8 cellular contexts compared by ENCODE assay signal in the genomic region with DNA sequence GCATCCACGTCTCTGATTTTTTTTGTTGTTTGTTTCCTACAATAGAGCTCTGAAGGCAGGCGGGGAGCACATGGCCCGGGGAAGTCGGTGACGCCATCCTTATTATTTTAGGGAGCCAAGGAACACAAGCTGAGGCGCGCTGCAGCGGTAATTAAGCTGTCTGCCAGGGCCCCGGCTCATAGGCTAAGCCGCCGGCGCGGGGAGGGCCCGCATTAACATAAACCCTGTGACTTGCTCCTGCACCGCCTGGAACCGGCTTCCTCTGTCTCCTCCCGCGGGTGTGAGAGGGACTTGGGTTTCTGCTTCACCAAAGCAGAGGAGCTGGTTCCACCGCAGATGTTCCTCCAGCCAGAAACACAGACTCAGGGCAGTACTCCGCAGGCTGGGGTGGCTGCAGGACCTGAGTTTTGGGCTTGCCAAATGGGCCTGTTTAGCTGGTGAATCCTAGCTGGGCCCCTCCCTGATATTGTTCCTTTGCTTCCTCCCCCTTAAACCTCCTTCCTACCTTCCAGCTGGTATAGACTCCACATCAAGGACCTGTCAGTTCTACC. TPM values are rescaled to one million over a fixed set of nuclear protein-coding genes. Genes with fewer than 3 reads are reported as not detected.
DNase-seq lines count a peak whose midpoint lies in the region; ATAC-seq, FAIRE-seq and TF ChIP-seq lines count a peak whose summit lies in the region.

No MANE protein-coding gene starts in this region.

- no peaks in the 10 kb centered on the region for H3K27me3 ChIP-seq in CD8-positive, alpha-beta T cell (ENCODE audit: insufficient read depth, low read length)
- H3K27me3 ChIP-seq in GM23338 (ENCODE audit: insufficient read depth) (no peaks in the 10 kb centered on the region), neural cell (ENCODE audit: insufficient read depth, low read depth, low read length) (no peaks in the 10 kb centered on the region)

- peaks cover 83% of the 10 kb centered on the region for H3K4me1 ChIP-seq in CD8-positive, alpha-beta T cell (ENCODE audit: insufficient read depth, low read length)
- H3K4me1 ChIP-seq in GM23338 (ENCODE audit: insufficient read depth): peaks cover 74% of the 10 kb centered on the region

- no peaks in the 10 kb centered on the region for H3K27me3 Mint-ChIP-seq in CD8-positive, alpha-beta T cell (ENCODE audit: low read depth)
- peaks cover 20% of the 10 kb centered on the region for H3K27me3 Mint-ChIP-seq in GM23338 (ENCODE audit: insufficient read depth, low read depth, poor library complexity)
- no peaks in the 10 kb centered on the region for H3K27me3 Mint-ChIP-seq in activated naive CD4-positive, alpha-beta T cell treated with anti-CD3 and anti-CD28 coated beads for 36 hours (ENCODE audit: low read depth)

- CTCF ChIA-PET in CD8-positive, alpha-beta T cell (lab: Charles Lee): interaction anchor here (0.6 to 2.8 kb wide), 5 partner anchors 11 to 79 kb away, joined by 3 to 17 read pairs (median 3); no protein-coding TSS in a partner anchor
- CTCF ChIA-PET in activated naive CD4-positive, alpha-beta T cell treated with anti-CD3 and anti-CD28 coated beads for 36 hours (lab: Charles Lee): interaction anchor here (1.2 to 2.6 kb wide), 7 partner anchors 11 to 122 kb away, joined by 4 to 13 read pairs (median 6); no protein-coding TSS in a partner anchor

- peak in 6 of 7 experiments; percentile 33 to 74 (median 62) for DNase-seq in CD8-positive, alpha-beta T cell
- DNase-seq in GM23338 (ENCODE audit: low spot score) (peak; percentile 97), NOMO-1 (lab: John Stamatoyannopoulos, UW; ENCODE audit: unreplicated experiment in 2 of 2) (peak; percentile 79 to 91), frontal cortex (ENCODE audit: low spot score in 2 of 2) (peak; percentile 56 to 83), stromal cell of bone marrow (ENCODE audit: low read depth) (peak; percentile 80), COLO668 (lab: John Stamatoyannopoulos, UW; ENCODE audit: unreplicated experiment) (no peak)
- peak; percentile 91 for DNase-seq in activated naive CD4-positive, alpha-beta T cell treated with anti-CD3 and anti-CD28 coated beads for 36 hours

- no peak overlapping the region for H2AFZ ChIP-seq in GM23338
- H2AFZ ChIP-seq in neural cell (ENCODE audit: low read depth, low read length): no peak overlapping the region

- no peaks in the 10 kb centered on the region for H3F3A ChIP-seq in GM23338 (replicated peaks; ENCODE audit: low read depth)
- no peaks in the 10 kb centered on the region for H3F3A ChIP-seq in neural cell (ENCODE audit: insufficient read depth, low read length, poor library complexity, severe bottlenecking)

- peak overlapping the region; percentile 10 for H3K4me3 ChIP-seq in CD8-positive, alpha-beta T cell (ENCODE audit: low read depth, low read length)
- peak overlapping the region; percentile 32; the same call in 1 of the 2 replicates for H3K4me3 ChIP-seq in GM23338
- peak overlapping the region; percentile 57 for H3K4me3 ChIP-seq in neural cell (ENCODE audit: low read length)

- H3K4me2 ChIP-seq in GM23338 (peak overlapping the region; percentile 68), neural cell (ENCODE audit: low read length) (peak overlapping the region; percentile 46)

- H3K9me3 Mint-ChIP-seq in CD8-positive, alpha-beta T cell: no peaks in the 10 kb centered on the region
- no peaks in the 10 kb centered on the region; the same call in 2 of the 3 replicates for H3K9me3 Mint-ChIP-seq in GM23338
- H3K9me3 Mint-ChIP-seq in activated naive CD4-positive, alpha-beta T cell treated with anti-CD3 and anti-CD28 coated beads for 36 hours: no peaks in the 10 kb centered on the region

- peak overlapping the region; percentile 79 for H3K9ac ChIP-seq in neural cell (ENCODE audit: low read length)

- H3K79me2 ChIP-seq in GM23338 (replicated peaks; ENCODE audit: insufficient read depth): peaks cover 97% of the 10 kb centered on the region
- peaks cover 90% of the 10 kb centered on the region for H3K79me2 ChIP-seq in neural cell (replicated peaks; ENCODE audit: insufficient read depth, low read length)

- peak overlapping the region; percentile 59 for H3K4me3 Mint-ChIP-seq in CD8-positive, alpha-beta T cell
- peak overlapping the region; percentile 56 for H3K4me3 Mint-ChIP-seq in GM23338
- H3K4me3 Mint-ChIP-seq in activated naive CD4-positive, alpha-beta T cell treated with anti-CD3 and anti-CD28 coated beads for 36 hours: peak overlapping the region; percentile 32

- H3K4me1 Mint-ChIP-seq in CD8-positive, alpha-beta T cell (ENCODE audit: low read depth): peaks cover 96% of the 10 kb centered on the region
- peaks cover 87% of the 10 kb centered on the region for H3K4me1 Mint-ChIP-seq in GM23338
- H3K4me1 Mint-ChIP-seq in activated naive CD4-positive, alpha-beta T cell treated with anti-CD3 and anti-CD28 coated beads for 36 hours (ENCODE audit: low read depth): peaks cover 98% of the 10 kb centered on the region

- POLR2A ChIA-PET in CD8-positive, alpha-beta T cell (lab: Charles Lee): interaction anchor here (0.7 to 4.1 kb wide), 4 partner anchors 12 to 80 kb away, joined by 3 to 38 read pairs (median 4); a partner anchor contains a TSS

- peak; percentile 40 for TF ChIP-seq EP300 in neural cell (conservative IDR thresholded peaks at IDR 0.05; ENCODE audit: poor library complexity, severe bottlenecking)

- peak overlapping the region; percentile 88 for H3K27ac Mint-ChIP-seq in CD8-positive, alpha-beta T cell
- H3K27ac Mint-ChIP-seq in GM23338: peak overlapping the region; percentile 77
- peak overlapping the region; percentile 65 for H3K27ac Mint-ChIP-seq in activated naive CD4-positive, alpha-beta T cell treated with anti-CD3 and anti-CD28 coated beads for 36 hours

- TF ChIP-seq RAD21 in neural cell (conservative IDR thresholded peaks at IDR 0.05): no peak

- H4K20me1 ChIP-seq in GM23338 (replicated peaks; ENCODE audit: insufficient read depth) (peaks cover 78% of the 10 kb centered on the region), neural cell (ENCODE audit: insufficient read depth) (no peaks in the 10 kb centered on the region)

- FAIRE-seq in frontal cortex (lab: Jason Lieb, UNC): no peak

- no peaks in the 10 kb centered on the region for H3K9me2 ChIP-seq in GM23338 (ENCODE audit: insufficient read depth)
- no peaks in the 10 kb centered on the region for H3K9me2 ChIP-seq in neural cell (ENCODE audit: insufficient read depth, low read length)

- no peaks in the 10 kb centered on the region for H3K9me3 ChIP-seq in CD8-positive, alpha-beta T cell (ENCODE audit: low read length)
- no peaks in the 10 kb centered on the region for H3K9me3 ChIP-seq in neural cell (ENCODE audit: low read length)

- peak; percentile 59 for ATAC-seq in CD8-positive, alpha-beta T cell
- peak; percentile 87 for ATAC-seq in GM23338

- no peaks in the 10 kb centered on the region for H3K36me3 ChIP-seq in CD8-positive, alpha-beta T cell (ENCODE audit: insufficient read depth, low read length)
- H3K36me3 ChIP-seq in GM23338 (ENCODE audit: insufficient read depth) (no peaks in the 10 kb centered on the region), neural cell (ENCODE audit: insufficient read depth, low read length) (no peaks in the 10 kb centered on the region)

- peak overlapping the region; percentile 22 for H3K27ac ChIP-seq in CD8-positive, alpha-beta T cell (ENCODE audit: low read depth, low read length)
- H3K27ac ChIP-seq in GM23338 (ENCODE audit: low read depth) (peak overlapping the region; percentile 88), neural cell (ENCODE audit: low read length) (peak overlapping the region; percentile 99)

- TF ChIP-seq CTCF in CD8-positive, alpha-beta T cell (IDR thresholded peaks at IDR 0.05): no peak
- TF ChIP-seq CTCF in GM23338 (conservative IDR thresholded peaks at IDR 0.05; ENCODE audit: low read depth in 2 of 2) (no peak), neural cell (IDR thresholded peaks at IDR 0.05; ENCODE audit: poor library complexity, severe bottlenecking) (no peak)

- intact Hi-C loops in CD8-positive, alpha-beta T cell (cut with DNase I, micrococcal nuclease): loop anchor here (10.0 kb wide), 2 partner anchors 369 to 1229 kb away; a partner anchor contains a TSS
- intact Hi-C loops in activated naive CD4-positive, alpha-beta T cell treated with anti-CD3 and anti-CD28 coated beads for 36 hours (cut with micrococcal nuclease): loop anchor here (10.0 kb wide), 1 partner anchor 741 kb away; a partner anchor contains a TSS

- peaks cover 17% of the 10 kb centered on the region for H3K36me3 Mint-ChIP-seq in CD8-positive, alpha-beta T cell
- peaks cover 31% of the 10 kb centered on the region for H3K36me3 Mint-ChIP-seq in GM23338 (ENCODE audit: low read depth)
- peaks cover 12% of the 10 kb centered on the region for H3K36me3 Mint-ChIP-seq in activated naive CD4-positive, alpha-beta T cell treated with anti-CD3 and anti-CD28 coated beads for 36 hours (ENCODE audit: low read depth)

TF ChIP-seq in GM23338, 12 proteins besides CTCF, POLR2A, EP300 and RAD21 (continues in another document):
- TF ChIP-seq, protein P1, sequence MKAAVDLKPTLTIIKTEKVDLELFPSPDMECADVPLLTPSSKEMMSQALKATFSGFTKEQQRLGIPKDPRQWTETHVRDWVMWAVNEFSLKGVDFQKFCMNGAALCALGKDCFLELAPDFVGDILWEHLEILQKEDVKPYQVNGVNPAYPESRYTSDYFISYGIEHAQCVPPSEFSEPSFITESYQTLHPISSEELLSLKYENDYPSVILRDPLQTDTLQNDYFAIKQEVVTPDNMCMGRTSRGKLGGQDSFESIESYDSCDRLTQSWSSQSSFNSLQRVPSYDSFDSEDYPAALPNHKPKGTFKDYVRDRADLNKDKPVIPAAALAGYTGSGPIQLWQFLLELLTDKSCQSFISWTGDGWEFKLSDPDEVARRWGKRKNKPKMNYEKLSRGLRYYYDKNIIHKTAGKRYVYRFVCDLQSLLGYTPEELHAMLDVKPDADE (IDR thresholded peaks at IDR 0.05): no peak
- TF ChIP-seq EZH2 (IDR thresholded peaks at IDR 0.05; ENCODE audit: low read depth, unreplicated experiment): no peak

TF ChIP-seq in neural cell, 6 proteins besides CTCF, POLR2A, EP300 and RAD21 (continues in another document):
- TF ChIP-seq MXI1 (conservative IDR thresholded peaks at IDR 0.05; ENCODE audit: poor library complexity, severe bottlenecking): peak; percentile 59
- TF ChIP-seq TAF1 (IDR thresholded peaks at IDR 0.05; ENCODE audit: low read depth): peak; percentile 63

RNA-seq across cellular contexts. Expression of a gene that starts 25.3 kb away (rescaled TPM):
- 10 to 100 TPM; 47.6 to 51.9 TPM for total RNA-seq in CD8-positive, alpha-beta T cell
- 190 and 204 TPM in 2 replicates for total RNA-seq in GM23338 (2014; rRNA removed; shearing (Covaris generic))
- polyA plus RNA-seq in GM23338 (2016; fragmentation: Nextera tagmentation; extraction: Ambion mirVana): 291 and 304 TPM in 2 replicates
- total RNA-seq in activated naive CD4-positive, alpha-beta T cell treated with anti-CD3 and anti-CD28 coated beads for 36 hours: 100 to 1,000 TPM; 216 to 245 TPM
- total RNA-seq in frontal cortex: 104 TPM
- 181 and 190 TPM in 2 replicates for polyA plus RNA-seq in neural cell
- polyA minus RNA-seq in neural cell: 130 and 157 TPM in 2 replicates

Comparison
In these comparisons a context has a peak if more than half of its experiments do, and no peak if none do; other contexts are left out.
1. H3K27ac ChIP-seq: peak in every context shown above with its lines; median percentile 99 in neural cell; 88 in GM23338; 22 in CD8-positive, alpha-beta T cell.